ENCODE assay signal across 28 cellular contexts in the genomic region with DNA sequence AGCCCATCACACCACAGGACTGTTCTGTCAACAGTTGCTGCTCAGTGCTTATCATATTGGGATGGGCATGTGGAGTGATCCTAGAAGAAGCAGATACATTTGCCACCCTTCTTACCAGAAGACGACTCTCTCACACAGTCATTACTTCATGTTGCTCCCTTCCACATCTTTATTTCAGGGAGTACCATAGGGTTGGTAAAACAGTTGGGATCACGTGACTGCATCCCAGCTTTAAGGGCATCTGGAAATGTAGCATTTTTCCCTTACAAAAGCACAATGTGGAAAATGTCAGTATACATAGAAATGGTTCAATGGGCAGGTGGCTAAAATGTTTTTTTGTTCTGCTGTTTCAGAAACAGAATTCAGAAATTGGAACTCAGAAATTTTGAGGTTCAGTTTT.
"Had no signal": no experiment of that assay in that cellular context is flagged by ENCODE, and none has a peak within 500 bp of the region (broad histone marks: within the 10 kb centered on the region; RNA-seq: fewer than 3 reads in every experiment).

No MANE protein-coding gene starts in this region.

- H3K4me1 Mint-ChIP-seq: endodermal cell, naive B cell had no signal

- ATAC-seq: effector memory CD8-positive, alpha-beta T cell; esophagus mucosa; gastrocnemius medialis; heart right ventricle; left cardiac atrium; left lung; left ventricle myocardium superior; lower lobe of right lung; mucosa of descending colon had no signal

- H3K27me3 Mint-ChIP-seq: dendritic cell treated with granulocyte-macrophage colony-stimulating factor and Interleukin-4, amounts not matched to agents 40 ng/mL and 50 ng/mL, for 4 days; effector memory CD8-positive, alpha-beta T cell; naive B cell had no signal

- H3K9me3 Mint-ChIP-seq: dendritic cell treated with granulocyte-macrophage colony-stimulating factor and Interleukin-4, amounts not matched to agents 40 ng/mL and 50 ng/mL, for 4 days had no signal

- H3K27me3 ChIP-seq: colonic mucosa, esophagus squamous epithelium, gastrocnemius medialis, heart right ventricle, left lung had no signal

- H3K4me3 ChIP-seq: colonic mucosa, esophagus squamous epithelium, gastrocnemius medialis, heart right ventricle, left lung, lower lobe of right lung, mucosa of descending colon had no signal

- H3K27ac ChIP-seq: colonic mucosa, epithelial cell of prostate, esophagus squamous epithelium, gastrocnemius medialis, heart right ventricle, left lung, lower lobe of right lung had no signal

- H3K9me3 ChIP-seq: colonic mucosa, gastrocnemius medialis, lower lobe of right lung had no signal

- H3K27ac Mint-ChIP-seq: dendritic cell treated with granulocyte-macrophage colony-stimulating factor and Interleukin-4, amounts not matched to agents 40 ng/mL and 50 ng/mL, for 4 days; effector memory CD8-positive, alpha-beta T cell; endodermal cell; mesothelial cell of epicardium; naive B cell had no signal

- DNase-seq: colonic mucosa; cortex of kidney; effector CD8-positive, alpha-beta T cell; effector memory CD8-positive, alpha-beta T cell; endodermal cell; erythroblast; esophagus squamous epithelium; foreskin fibroblast; foreskin melanocyte; gastrocnemius medialis; glutamatergic neuron; head of caudate nucleus; heart right ventricle; hippocampal formation; left cardiac atrium; left ventricle myocardium superior; lower lobe of right lung; mesenchymal stem cell; mucosa of descending colon; naive B cell had no signal

- H3K36me3 ChIP-seq: colonic mucosa, esophagus squamous epithelium, gastrocnemius medialis, heart right ventricle, left lung, lower lobe of right lung had no signal

- H3K4me3 Mint-ChIP-seq: dendritic cell treated with granulocyte-macrophage colony-stimulating factor and Interleukin-4, amounts not matched to agents 40 ng/mL and 50 ng/mL, for 4 days; effector memory CD8-positive, alpha-beta T cell; endodermal cell; mesothelial cell of epicardium; naive B cell had no signal

- H3K4me1 ChIP-seq: colonic mucosa, esophagus squamous epithelium, lower lobe of right lung had no signal

- FAIRE-seq: endometrium, islet of Langerhans, keratinocyte had no signal

- H3K36me3 Mint-ChIP-seq: mesothelial cell of epicardium, naive B cell had no signal
